Comparison of ENCODE assay signal across 14 cellular contexts in the genomic region with DNA sequence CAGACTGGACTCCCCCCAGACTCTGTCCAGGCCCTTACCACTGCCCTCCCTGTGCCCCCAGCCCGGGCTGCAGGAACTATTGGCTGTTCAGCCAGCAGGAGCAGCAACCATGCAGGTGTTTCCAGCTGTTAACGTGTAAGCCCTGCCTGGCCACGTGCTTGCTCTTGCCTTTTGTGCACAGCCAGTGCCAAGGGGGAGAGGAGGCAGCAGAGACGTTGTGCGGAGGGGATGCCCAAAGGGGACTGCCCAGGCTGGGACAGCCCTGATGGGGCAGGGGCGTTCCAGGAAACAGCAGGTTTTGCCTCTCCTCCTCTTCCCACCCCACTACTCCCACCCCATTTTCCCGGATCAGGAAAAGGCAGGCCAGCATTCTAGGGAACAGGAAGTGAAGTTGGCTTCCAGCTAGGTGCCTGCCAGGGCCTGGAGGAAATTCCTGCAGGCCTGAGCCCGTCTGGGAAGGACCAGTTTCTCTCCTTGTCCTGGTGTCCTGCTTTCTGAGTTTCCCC. TPM values are rescaled to one million over a fixed set of nuclear protein-coding genes. Genes with fewer than 3 reads are reported as not detected.
A peak's percentile ranks its signal among the peaks of the same experiment; 100 is the strongest.
DNase-seq lines count a peak whose midpoint lies in the region; TF ChIP-seq lines count a peak whose summit lies in the region.
"Had no signal": no experiment of that assay in that cellular context is flagged by ENCODE, and none has a peak within 500 bp of the region (broad histone marks: within the 10 kb centered on the region; RNA-seq: fewer than 3 reads in every experiment).

No MANE protein-coding gene starts in this region.

- no peak overlapping the region for H3K4me3 ChIP-seq in effector memory CD4-positive, alpha-beta T cell (ENCODE audit: insufficient read depth, low read depth, low read length, poor library complexity, severe bottlenecking)
- no peak overlapping the region for H3K4me3 ChIP-seq in mesendoderm (ENCODE audit: low read length)
- H3K4me3 ChIP-seq in thyroid gland (replicated peaks in 1 of 3) = no peak overlapping the region
- H3K4me3 ChIP-seq: hepatocyte had no signal

- H3K23ac ChIP-seq in mesendoderm (ENCODE audit: low read length) = no peak overlapping the region

- no peak overlapping the region for H3K9ac ChIP-seq in mesendoderm (ENCODE audit: low read length)

- no peaks in the 10 kb centered on the region for H3K9me3 ChIP-seq in effector memory CD4-positive, alpha-beta T cell (ENCODE audit: control insufficient read depth, low read length)
- no peaks in the 10 kb centered on the region for H3K9me3 ChIP-seq in thyroid gland

- no peaks in the 10 kb centered on the region for H3K4me1 ChIP-seq in effector memory CD4-positive, alpha-beta T cell (ENCODE audit: control insufficient read depth, insufficient read depth, low read length, poor library complexity, severe bottlenecking)
- no peaks in the 10 kb centered on the region for H3K4me1 ChIP-seq in mesendoderm (ENCODE audit: control insufficient read depth, low read depth, low read length)
- H3K4me1 ChIP-seq in thyroid gland = peaks cover 4 to 30% of the 10 kb centered on the region in 2 donors

- peaks cover 11% of the 10 kb centered on the region for H3K79me2 ChIP-seq in mesendoderm (ENCODE audit: control insufficient read depth, insufficient read depth, low read length)

- no peak overlapping the region for H2BK5ac ChIP-seq in mesendoderm (ENCODE audit: low read length)

- CTCF ChIA-PET in activated CD4-positive, alpha-beta memory T cell treated with anti-CD3 and anti-CD28 coated beads for 36 hours (lab: Charles Lee) = interaction anchor here (1.1 kb wide), 1 partner anchor 57 kb away, joined by 3 read pairs; no protein-coding TSS in a partner anchor
- CTCF ChIA-PET in activated CD4-positive, alpha-beta memory T cell treated with anti-CD3 and anti-CD28 coated beads, Interleukin-2, amount 10 ng/mL, durations not matched to agents 7 days and 5 days (lab: Charles Lee) = no interaction called here

- no peak overlapping the region for H3K4me2 ChIP-seq in mesendoderm (ENCODE audit: low read length)
- H3K4me2 ChIP-seq: hepatocyte had no signal

- no peaks in the 10 kb centered on the region for H3K27me3 Mint-ChIP-seq in activated CD4-positive, alpha-beta memory T cell treated with anti-CD3 and anti-CD28 coated beads for 36 hours
- no peaks in the 10 kb centered on the region for H3K27me3 Mint-ChIP-seq in activated CD4-positive, alpha-beta memory T cell treated with anti-CD3 and anti-CD28 coated beads, Interleukin-2, amount 10 ng/mL, durations not matched to agents 7 days and 5 days

- POLR2A ChIA-PET in activated CD4-positive, alpha-beta memory T cell treated with anti-CD3 and anti-CD28 coated beads for 36 hours (lab: Charles Lee) = no interaction called here
- POLR2A ChIA-PET in activated CD4-positive, alpha-beta memory T cell treated with anti-CD3 and anti-CD28 coated beads, Interleukin-2, amount 10 ng/mL, durations not matched to agents 7 days and 5 days (lab: Charles Lee) = interaction anchor here (1.6 kb wide), 1 partner anchor 22 kb away, joined by 3 read pairs; no protein-coding TSS in a partner anchor

- WGBS in mesendoderm (ENCODE audit: extremely low coverage, insufficient coverage, low lambda C conversion rate) = no CpG with 5 or more reads among the region's 8 CpGs
- WGBS in thyroid gland, 2 donors = 35 to 54% methylated on average over 8 of the region's 8 CpGs

- H4K5ac ChIP-seq in mesendoderm (ENCODE audit: low read length) = no peak overlapping the region

- H3K9me3 Mint-ChIP-seq in activated CD4-positive, alpha-beta memory T cell treated with anti-CD3 and anti-CD28 coated beads for 36 hours = no peaks in the 10 kb centered on the region
- H3K9me3 Mint-ChIP-seq in activated CD4-positive, alpha-beta memory T cell treated with anti-CD3 and anti-CD28 coated beads, Interleukin-2, amount 10 ng/mL, durations not matched to agents 7 days and 5 days = no peaks in the 10 kb centered on the region

- H3K56ac ChIP-seq in mesendoderm (ENCODE audit: low read length) = peak overlapping the region; percentile 73

- no peak for TF ChIP-seq CTCF in thyroid gland (IDR thresholded peaks at IDR 0.05)

- peak overlapping the region; percentile 31 for H3K27ac ChIP-seq in effector memory CD4-positive, alpha-beta T cell (ENCODE audit: insufficient read depth, low read length, poor library complexity, severe bottlenecking)
- H3K27ac ChIP-seq in mesendoderm (ENCODE audit: low read depth, low read length) (no peak overlapping the region), thyroid gland (peak overlapping the region in 2 of 3 donors; percentile 28 to 55)
- H3K27ac ChIP-seq: hepatocyte had no signal

- H3K4me1 Mint-ChIP-seq in activated CD4-positive, alpha-beta memory T cell treated with anti-CD3 and anti-CD28 coated beads for 36 hours (ENCODE audit: low read depth) = peaks cover 12% of the 10 kb centered on the region
- peaks cover 9% of the 10 kb centered on the region for H3K4me1 Mint-ChIP-seq in activated CD4-positive, alpha-beta memory T cell treated with anti-CD3 and anti-CD28 coated beads, Interleukin-2, amount 10 ng/mL, durations not matched to agents 7 days and 5 days

- no peak for DNase-seq in activated CD4-positive, alpha-beta memory T cell treated with anti-CD3 and anti-CD28 coated beads for 36 hours
- no peak for DNase-seq in activated CD4-positive, alpha-beta memory T cell treated with anti-CD3 and anti-CD28 coated beads, Interleukin-2, amount 10 ng/mL, durations not matched to agents 7 days and 5 days
- no peak for DNase-seq in effector memory CD4-positive, alpha-beta T cell
- peak; percentile 58 for DNase-seq in mesendoderm
- DNase-seq in thyroid gland = no peak
- no peak for DNase-seq in cortex of kidney (lab: John Stamatoyannopoulos, UW)
- DNase-seq in occipital lobe (lab: John Stamatoyannopoulos, UW) = no peak
- DNase-seq in DMS53 treated with DMSO at 0.1 percent for 48 hours (lab: John Stamatoyannopoulos, UW; ENCODE audit: unreplicated experiment) = no peak
- DNase-seq: SW 1271 had no signal

- H3K4ac ChIP-seq in mesendoderm (ENCODE audit: low read depth, low read length) = no peak overlapping the region

- H3K18ac ChIP-seq in mesendoderm (ENCODE audit: low read length) = no peak overlapping the region

- peaks cover 58% of the 10 kb centered on the region for H3K36me3 ChIP-seq in effector memory CD4-positive, alpha-beta T cell (ENCODE audit: control insufficient read depth, insufficient read depth, low read length)
- H3K36me3 ChIP-seq in mesendoderm (ENCODE audit: control insufficient read depth, insufficient read depth, low read length) = peaks cover 2% of the 10 kb centered on the region
- no peaks in the 10 kb centered on the region for H3K36me3 ChIP-seq in thyroid gland

- H2BK120ac ChIP-seq in mesendoderm (ENCODE audit: low read depth, low read length) = no peak overlapping the region

- intact Hi-C loops in activated CD4-positive, alpha-beta memory T cell treated with anti-CD3 and anti-CD28 coated beads for 36 hours (cut with micrococcal nuclease) = no loop called here
- intact Hi-C loops in thyroid gland (cut with DNase I) = no loop called here

- H3K36me3 Mint-ChIP-seq in activated CD4-positive, alpha-beta memory T cell treated with anti-CD3 and anti-CD28 coated beads for 36 hours = peaks cover 15% of the 10 kb centered on the region
- H3K36me3 Mint-ChIP-seq in activated CD4-positive, alpha-beta memory T cell treated with anti-CD3 and anti-CD28 coated beads, Interleukin-2, amount 10 ng/mL, durations not matched to agents 7 days and 5 days (ENCODE audit: low read depth) = peaks cover 18% of the 10 kb centered on the region

- no peak overlapping the region for H4K8ac ChIP-seq in mesendoderm (ENCODE audit: low read depth, low read length)

- peaks cover 15% of the 10 kb centered on the region for H3K79me1 ChIP-seq in mesendoderm (ENCODE audit: low read length)

- TF ChIP-seq POLR2A in thyroid gland (IDR thresholded peaks at IDR 0.05) = no peak

- no peak overlapping the region for H3K4me3 Mint-ChIP-seq in activated CD4-positive, alpha-beta memory T cell treated with anti-CD3 and anti-CD28 coated beads for 36 hours
- H3K4me3 Mint-ChIP-seq in activated CD4-positive, alpha-beta memory T cell treated with anti-CD3 and anti-CD28 coated beads, Interleukin-2, amount 10 ng/mL, durations not matched to agents 7 days and 5 days = no peak overlapping the region

- no peak overlapping the region for H2AK5ac ChIP-seq in mesendoderm (ENCODE audit: low read length)

- H3K27me3 ChIP-seq in effector memory CD4-positive, alpha-beta T cell (replicated peaks; ENCODE audit: control insufficient read depth, insufficient read depth, low read length, poor library complexity, severe bottlenecking) = no peaks in the 10 kb centered on the region
- H3K27me3 ChIP-seq in mesendoderm (ENCODE audit: insufficient read depth, low read length, poor library complexity) = no peaks in the 10 kb centered on the region
- no peaks in the 10 kb centered on the region for H3K27me3 ChIP-seq in thyroid gland
- H3K27me3 ChIP-seq: hepatocyte had no signal

- peak overlapping the region; percentile 42 for H3K27ac Mint-ChIP-seq in activated CD4-positive, alpha-beta memory T cell treated with anti-CD3 and anti-CD28 coated beads for 36 hours
- no peak overlapping the region for H3K27ac Mint-ChIP-seq in activated CD4-positive, alpha-beta memory T cell treated with anti-CD3 and anti-CD28 coated beads, Interleukin-2, amount 10 ng/mL, durations not matched to agents 7 days and 5 days

- no peak overlapping the region for H2BK15ac ChIP-seq in mesendoderm (replicated peaks; ENCODE audit: low read depth)

RNA-seq across cellular contexts. Expression of gene LASP1, which starts 38.9 kb away (rescaled TPM):
- total RNA-seq in activated CD4-positive, alpha-beta memory T cell treated with anti-CD3 and anti-CD28 coated beads for 36 hours = 100 to 1,000 TPM; 134 to 139 TPM
- total RNA-seq in activated CD4-positive, alpha-beta memory T cell treated with anti-CD3 and anti-CD28 coated beads, Interleukin-2, amount 10 ng/mL, durations not matched to agents 7 days and 5 days = 100 to 1,000 TPM; 193 to 196 TPM
- polyA plus RNA-seq in mesendoderm (2013, experiment 1 of 2) = 160 TPM
- 164 TPM for polyA plus RNA-seq in mesendoderm (2013, experiment 2 of 2)
- 10 to 100 TPM; 69.3 to 77.5 (median 71.1) TPM for total RNA-seq in thyroid gland
- total RNA-seq in occipital lobe = 49.4 TPM

RNA-seq across cellular contexts. Expression of gene RPL23, which starts 55.2 kb away (rescaled TPM):
- total RNA-seq in activated CD4-positive, alpha-beta memory T cell treated with anti-CD3 and anti-CD28 coated beads for 36 hours = 1,000 to 10,000 TPM; 1,774 to 1,791 TPM
- 100 to 1,000 TPM; 933 to 960 TPM for total RNA-seq in activated CD4-positive, alpha-beta memory T cell treated with anti-CD3 and anti-CD28 coated beads, Interleukin-2, amount 10 ng/mL, durations not matched to agents 7 days and 5 days
- polyA plus RNA-seq in mesendoderm (2013, experiment 1 of 2) = 4,252 TPM
- polyA plus RNA-seq in mesendoderm (2013, experiment 2 of 2) = 4,329 TPM
- total RNA-seq in thyroid gland (1,000 to 10,000 TPM; 1,055 to 2,735 (median 1,279) TPM), occipital lobe (1,678 TPM)

RNA-seq across cellular contexts. Expression of gene FBXO47, which starts 58.5 kb away (rescaled TPM):
- total RNA-seq in activated CD4-positive, alpha-beta memory T cell treated with anti-CD3 and anti-CD28 coated beads for 36 hours = not detected
- not detected for total RNA-seq in activated CD4-positive, alpha-beta memory T cell treated with anti-CD3 and anti-CD28 coated beads, Interleukin-2, amount 10 ng/mL, durations not matched to agents 7 days and 5 days
- 0.03 TPM for polyA plus RNA-seq in mesendoderm (2013, experiment 1 of 2)
- not detected for polyA plus RNA-seq in mesendoderm (2013, experiment 2 of 2)
- total RNA-seq in thyroid gland (not detected), occipital lobe (not detected)
- total RNA-seq: A172, cerebellum, G401, hepatocyte, NCI-H460 had no signal
- polyA plus RNA-seq: hepatocyte had no signal
